Comparison of ENCODE assay signal across 1 cellular context in the genomic region with DNA sequence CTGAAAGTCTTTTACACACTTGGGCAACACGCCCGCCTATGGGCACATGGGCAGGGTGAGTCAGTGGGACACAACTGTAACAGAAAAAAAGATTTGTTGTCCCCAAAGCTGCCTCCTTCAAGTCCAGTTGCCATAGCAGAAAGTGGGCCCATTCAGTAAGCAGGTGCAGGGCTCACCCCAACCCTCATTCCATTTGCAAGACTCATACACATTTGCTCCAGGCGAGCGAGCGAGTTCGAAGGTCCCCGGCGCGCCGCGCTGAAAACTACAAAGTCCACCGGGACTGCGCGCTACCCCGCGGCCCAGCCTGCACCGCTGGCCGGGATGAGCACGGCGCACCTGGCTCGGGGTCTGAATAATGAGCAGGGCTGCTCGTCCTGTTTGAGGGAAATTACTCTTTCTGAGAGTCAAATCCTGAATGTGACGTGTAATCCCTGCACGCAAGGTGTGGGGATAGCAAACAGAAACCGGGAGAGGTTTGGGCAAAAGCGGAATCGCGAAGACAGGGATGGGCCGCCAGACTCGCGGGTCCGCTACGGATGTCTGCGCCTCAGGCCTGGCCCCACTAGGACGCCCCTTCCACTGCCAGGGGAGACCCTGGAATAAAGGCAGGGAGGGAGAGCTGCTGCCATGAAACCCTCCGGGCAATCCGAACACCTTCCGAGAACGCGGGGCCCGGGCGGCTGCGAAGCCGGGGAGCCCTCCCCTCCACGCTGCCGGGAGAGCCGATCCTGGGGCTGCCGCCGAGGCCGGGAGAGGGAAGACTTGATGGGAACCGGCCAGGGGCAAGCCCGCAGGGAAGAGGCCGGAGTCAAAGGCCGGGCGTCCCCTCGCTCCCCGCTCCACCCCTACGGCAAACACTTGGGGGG.
TF ChIP-seq lines count a peak whose summit lies in the region.

No MANE protein-coding gene starts in this region.

TF ChIP-seq in HepG2, 621 proteins besides CTCF, POLR2A, EP300 and RAD21 (continued from another document and continues in another):
- TF ChIP-seq, protein P1, sequence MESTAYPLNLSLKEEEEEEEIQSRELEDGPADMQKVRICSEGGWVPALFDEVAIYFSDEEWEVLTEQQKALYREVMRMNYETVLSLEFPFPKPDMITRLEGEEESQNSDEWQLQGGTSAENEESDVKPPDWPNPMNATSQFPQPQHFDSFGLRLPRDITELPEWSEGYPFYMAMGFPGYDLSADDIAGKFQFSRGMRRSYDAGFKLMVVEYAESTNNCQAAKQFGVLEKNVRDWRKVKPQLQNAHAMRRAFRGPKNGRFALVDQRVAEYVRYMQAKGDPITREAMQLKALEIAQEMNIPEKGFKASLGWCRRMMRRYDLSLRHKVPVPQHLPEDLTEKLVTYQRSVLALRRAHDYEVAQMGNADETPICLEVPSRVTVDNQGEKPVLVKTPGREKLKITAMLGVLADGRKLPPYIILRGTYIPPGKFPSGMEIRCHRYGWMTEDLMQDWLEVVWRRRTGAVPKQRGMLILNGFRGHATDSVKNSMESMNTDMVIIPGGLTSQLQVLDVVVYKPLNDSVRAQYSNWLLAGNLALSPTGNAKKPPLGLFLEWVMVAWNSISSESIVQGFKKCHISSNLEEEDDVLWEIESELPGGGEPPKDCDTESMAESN (CRISPR knock-in tag; conservative IDR thresholded peaks at IDR 0.05) = peak; percentile 37; the same call in 1 of the 2 replicates
- TF ChIP-seq DMAP1 (CRISPR knock-in tag; IDR thresholded peaks at IDR 0.05) (peak; percentile 47; the same call in 1 of the 2 replicates), ZNF713 (CRISPR knock-in tag; IDR thresholded peaks at IDR 0.05) (no peak), GTF2F1 (IDR thresholded peaks at IDR 0.05; ENCODE audit: low read length) (no peak), AKAP8 (CRISPR knock-in tag; IDR thresholded peaks at IDR 0.05) (0 out of 2 replicates have a peak, but pooled peaks have one; percentile 29), MYC (CRISPR knock-in tag; IDR thresholded peaks at IDR 0.05; ENCODE audit: borderline replicate concordance) (peak; percentile 69; the same call in 1 of the 2 replicates), HHEX (CRISPR knock-in tag; IDR thresholded peaks at IDR 0.05) (no peak), MXI1 (IDR thresholded peaks at IDR 0.05; ENCODE audit: borderline replicate concordance, low read depth, low read length) (peak; percentile 30; the same call in 1 of the 3 replicates), ATF7-NPFF (CRISPR knock-in tag; IDR thresholded peaks at IDR 0.05; ENCODE audit: low read depth) (peak; percentile 19; the same call in 1 of the 2 replicates), HNRNPLL (IDR thresholded peaks at IDR 0.05; ENCODE audit: low read depth, low read length, poor library complexity, severe bottlenecking) (peak; percentile 68), ZNF562 (CRISPR knock-in tag; IDR thresholded peaks at IDR 0.05; ENCODE audit: borderline replicate concordance) (no peak), REPIN1 (CRISPR knock-in tag; IDR thresholded peaks at IDR 0.05; ENCODE audit: borderline replicate concordance, low read depth) (peak; percentile 45), CENPT (CRISPR knock-in tag; IDR thresholded peaks at IDR 0.05; ENCODE audit: low read depth) (no peak), HIVEP1 (CRISPR knock-in tag; IDR thresholded peaks at IDR 0.05) (peak; percentile 43; the same call in 1 of the 2 replicates), SMARCE1 (IDR thresholded peaks at IDR 0.05; ENCODE audit: borderline replicate concordance) (no peak), ZNF138 (CRISPR knock-in tag; IDR thresholded peaks at IDR 0.05; ENCODE audit: low read depth) (no peak), ZNF484 (CRISPR knock-in tag; IDR thresholded peaks at IDR 0.05; ENCODE audit: borderline replicate concordance, low read depth) (no peak), SIN3A (IDR thresholded peaks at IDR 0.05; ENCODE audit: borderline replicate concordance, low read depth, low read length) (peak; percentile 1; the same call in 1 of the 2 replicates), ZNF10 (CRISPR knock-in tag; IDR thresholded peaks at IDR 0.05; ENCODE audit: borderline replicate concordance, low read depth) (no peak), ZNF230 (CRISPR knock-in tag; IDR thresholded peaks at IDR 0.05) (no peak), ZNF772 (CRISPR knock-in tag; IDR thresholded peaks at IDR 0.05) (0 out of 2 replicates have a peak, but pooled peaks have one; percentile 32), HNF4A (CRISPR knock-in tag; IDR thresholded peaks at IDR 0.05) (peak; percentile 95), HOXA3 (CRISPR knock-in tag; IDR thresholded peaks at IDR 0.05) (peak; percentile 67; the same call in 1 of the 2 replicates), ZFAT (CRISPR knock-in tag; conservative IDR thresholded peaks at IDR 0.05) (no peak), KMT2A (CRISPR knock-in tag; IDR thresholded peaks at IDR 0.05) (peak; percentile 88), ZNF274 (CRISPR knock-in tag; IDR thresholded peaks at IDR 0.05) (peak; percentile 59; the same call in 1 of the 2 replicates), FOXO1 (CRISPR knock-in tag; IDR thresholded peaks at IDR 0.05) (peak; percentile 55; the same call in 1 of the 2 replicates), FOXC1 (CRISPR knock-in tag; IDR thresholded peaks at IDR 0.05; ENCODE audit: borderline replicate concordance) (peak; percentile 54; the same call in 1 of the 2 replicates)
- TF ChIP-seq, protein P2, sequence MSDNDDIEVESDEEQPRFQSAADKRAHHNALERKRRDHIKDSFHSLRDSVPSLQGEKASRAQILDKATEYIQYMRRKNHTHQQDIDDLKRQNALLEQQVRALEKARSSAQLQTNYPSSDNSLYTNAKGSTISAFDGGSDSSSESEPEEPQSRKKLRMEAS (IDR thresholded peaks at IDR 0.05) = peak; percentile 63; the same call in 1 of the 2 replicates
- TF ChIP-seq, protein P3, sequence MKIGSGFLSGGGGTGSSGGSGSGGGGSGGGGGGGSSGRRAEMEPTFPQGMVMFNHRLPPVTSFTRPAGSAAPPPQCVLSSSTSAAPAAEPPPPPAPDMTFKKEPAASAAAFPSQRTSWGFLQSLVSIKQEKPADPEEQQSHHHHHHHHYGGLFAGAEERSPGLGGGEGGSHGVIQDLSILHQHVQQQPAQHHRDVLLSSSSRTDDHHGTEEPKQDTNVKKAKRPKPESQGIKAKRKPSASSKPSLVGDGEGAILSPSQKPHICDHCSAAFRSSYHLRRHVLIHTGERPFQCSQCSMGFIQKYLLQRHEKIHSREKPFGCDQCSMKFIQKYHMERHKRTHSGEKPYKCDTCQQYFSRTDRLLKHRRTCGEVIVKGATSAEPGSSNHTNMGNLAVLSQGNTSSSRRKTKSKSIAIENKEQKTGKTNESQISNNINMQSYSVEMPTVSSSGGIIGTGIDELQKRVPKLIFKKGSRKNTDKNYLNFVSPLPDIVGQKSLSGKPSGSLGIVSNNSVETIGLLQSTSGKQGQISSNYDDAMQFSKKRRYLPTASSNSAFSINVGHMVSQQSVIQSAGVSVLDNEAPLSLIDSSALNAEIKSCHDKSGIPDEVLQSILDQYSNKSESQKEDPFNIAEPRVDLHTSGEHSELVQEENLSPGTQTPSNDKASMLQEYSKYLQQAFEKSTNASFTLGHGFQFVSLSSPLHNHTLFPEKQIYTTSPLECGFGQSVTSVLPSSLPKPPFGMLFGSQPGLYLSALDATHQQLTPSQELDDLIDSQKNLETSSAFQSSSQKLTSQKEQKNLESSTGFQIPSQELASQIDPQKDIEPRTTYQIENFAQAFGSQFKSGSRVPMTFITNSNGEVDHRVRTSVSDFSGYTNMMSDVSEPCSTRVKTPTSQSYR (CRISPR knock-in tag; IDR thresholded peaks at IDR 0.05; ENCODE audit: borderline replicate concordance) = no peak
- TF ChIP-seq, protein P4, sequence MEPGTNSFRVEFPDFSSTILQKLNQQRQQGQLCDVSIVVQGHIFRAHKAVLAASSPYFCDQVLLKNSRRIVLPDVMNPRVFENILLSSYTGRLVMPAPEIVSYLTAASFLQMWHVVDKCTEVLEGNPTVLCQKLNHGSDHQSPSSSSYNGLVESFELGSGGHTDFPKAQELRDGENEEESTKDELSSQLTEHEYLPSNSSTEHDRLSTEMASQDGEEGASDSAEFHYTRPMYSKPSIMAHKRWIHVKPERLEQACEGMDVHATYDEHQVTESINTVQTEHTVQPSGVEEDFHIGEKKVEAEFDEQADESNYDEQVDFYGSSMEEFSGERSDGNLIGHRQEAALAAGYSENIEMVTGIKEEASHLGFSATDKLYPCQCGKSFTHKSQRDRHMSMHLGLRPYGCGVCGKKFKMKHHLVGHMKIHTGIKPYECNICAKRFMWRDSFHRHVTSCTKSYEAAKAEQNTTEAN (CRISPR knock-in tag; conservative IDR thresholded peaks at IDR 0.05) = peak; percentile 63; the same call in 1 of the 2 replicates
- TF ChIP-seq, protein P5, sequence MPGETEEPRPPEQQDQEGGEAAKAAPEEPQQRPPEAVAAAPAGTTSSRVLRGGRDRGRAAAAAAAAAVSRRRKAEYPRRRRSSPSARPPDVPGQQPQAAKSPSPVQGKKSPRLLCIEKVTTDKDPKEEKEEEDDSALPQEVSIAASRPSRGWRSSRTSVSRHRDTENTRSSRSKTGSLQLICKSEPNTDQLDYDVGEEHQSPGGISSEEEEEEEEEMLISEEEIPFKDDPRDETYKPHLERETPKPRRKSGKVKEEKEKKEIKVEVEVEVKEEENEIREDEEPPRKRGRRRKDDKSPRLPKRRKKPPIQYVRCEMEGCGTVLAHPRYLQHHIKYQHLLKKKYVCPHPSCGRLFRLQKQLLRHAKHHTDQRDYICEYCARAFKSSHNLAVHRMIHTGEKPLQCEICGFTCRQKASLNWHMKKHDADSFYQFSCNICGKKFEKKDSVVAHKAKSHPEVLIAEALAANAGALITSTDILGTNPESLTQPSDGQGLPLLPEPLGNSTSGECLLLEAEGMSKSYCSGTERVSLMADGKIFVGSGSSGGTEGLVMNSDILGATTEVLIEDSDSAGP (CRISPR knock-in tag; IDR thresholded peaks at IDR 0.05; ENCODE audit: borderline replicate concordance) = peak; percentile 77; the same call in 1 of the 2 replicates
- TF ChIP-seq, protein P6, sequence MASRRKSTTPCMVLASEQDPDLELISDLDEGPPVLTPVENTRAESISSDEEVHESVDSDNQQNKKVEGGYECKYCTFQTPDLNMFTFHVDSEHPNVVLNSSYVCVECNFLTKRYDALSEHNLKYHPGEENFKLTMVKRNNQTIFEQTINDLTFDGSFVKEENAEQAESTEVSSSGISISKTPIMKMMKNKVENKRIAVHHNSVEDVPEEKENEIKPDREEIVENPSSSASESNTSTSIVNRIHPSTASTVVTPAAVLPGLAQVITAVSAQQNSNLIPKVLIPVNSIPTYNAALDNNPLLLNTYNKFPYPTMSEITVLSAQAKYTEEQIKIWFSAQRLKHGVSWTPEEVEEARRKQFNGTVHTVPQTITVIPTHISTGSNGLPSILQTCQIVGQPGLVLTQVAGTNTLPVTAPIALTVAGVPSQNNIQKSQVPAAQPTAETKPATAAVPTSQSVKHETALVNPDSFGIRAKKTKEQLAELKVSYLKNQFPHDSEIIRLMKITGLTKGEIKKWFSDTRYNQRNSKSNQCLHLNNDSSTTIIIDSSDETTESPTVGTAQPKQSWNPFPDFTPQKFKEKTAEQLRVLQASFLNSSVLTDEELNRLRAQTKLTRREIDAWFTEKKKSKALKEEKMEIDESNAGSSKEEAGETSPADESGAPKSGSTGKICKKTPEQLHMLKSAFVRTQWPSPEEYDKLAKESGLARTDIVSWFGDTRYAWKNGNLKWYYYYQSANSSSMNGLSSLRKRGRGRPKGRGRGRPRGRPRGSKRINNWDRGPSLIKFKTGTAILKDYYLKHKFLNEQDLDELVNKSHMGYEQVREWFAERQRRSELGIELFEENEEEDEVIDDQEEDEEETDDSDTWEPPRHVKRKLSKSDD (CRISPR knock-in tag; IDR thresholded peaks at IDR 0.05; ENCODE audit: low read depth) = no peak
- TF ChIP-seq, protein P7, sequence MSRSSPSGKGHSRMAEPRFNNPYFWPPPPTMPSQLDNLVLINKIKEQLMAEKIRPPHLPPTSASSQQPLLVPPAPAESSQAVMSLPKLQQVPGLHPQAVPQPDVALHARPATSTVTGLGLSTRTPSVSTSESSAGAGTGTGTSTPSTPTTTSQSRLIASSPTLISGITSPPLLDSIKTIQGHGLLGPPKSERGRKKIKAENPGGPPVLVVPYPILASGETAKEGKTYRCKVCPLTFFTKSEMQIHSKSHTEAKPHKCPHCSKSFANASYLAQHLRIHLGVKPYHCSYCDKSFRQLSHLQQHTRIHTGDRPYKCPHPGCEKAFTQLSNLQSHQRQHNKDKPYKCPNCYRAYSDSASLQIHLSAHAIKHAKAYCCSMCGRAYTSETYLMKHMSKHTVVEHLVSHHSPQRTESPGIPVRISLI (CRISPR knock-in tag; IDR thresholded peaks at IDR 0.05; ENCODE audit: borderline replicate concordance) = no peak
- TF ChIP-seq, protein P8, sequence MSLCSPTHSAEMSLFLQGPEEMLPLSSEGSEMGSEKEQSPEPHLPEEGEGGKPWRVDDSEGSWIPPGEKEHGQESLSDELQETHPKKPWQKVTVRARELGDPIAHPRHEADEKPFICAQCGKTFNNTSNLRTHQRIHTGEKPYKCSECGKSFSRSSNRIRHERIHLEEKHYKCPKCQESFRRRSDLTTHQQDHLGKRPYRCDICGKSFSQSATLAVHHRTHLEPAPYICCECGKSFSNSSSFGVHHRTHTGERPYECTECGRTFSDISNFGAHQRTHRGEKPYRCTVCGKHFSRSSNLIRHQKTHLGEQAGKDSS (CRISPR knock-in tag; IDR thresholded peaks at IDR 0.05; ENCODE audit: borderline replicate concordance, low read depth) = peak; percentile 20; the same call in 1 of the 2 replicates
- TF ChIP-seq, protein P9, sequence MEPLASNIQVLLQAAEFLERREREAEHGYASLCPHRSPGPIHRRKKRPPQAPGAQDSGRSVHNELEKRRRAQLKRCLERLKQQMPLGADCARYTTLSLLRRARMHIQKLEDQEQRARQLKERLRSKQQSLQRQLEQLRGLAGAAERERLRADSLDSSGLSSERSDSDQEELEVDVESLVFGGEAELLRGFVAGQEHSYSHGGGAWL (CRISPR knock-in tag; IDR thresholded peaks at IDR 0.05) = peak; percentile 16; the same call in 1 of the 2 replicates
- TF ChIP-seq, protein P10, sequence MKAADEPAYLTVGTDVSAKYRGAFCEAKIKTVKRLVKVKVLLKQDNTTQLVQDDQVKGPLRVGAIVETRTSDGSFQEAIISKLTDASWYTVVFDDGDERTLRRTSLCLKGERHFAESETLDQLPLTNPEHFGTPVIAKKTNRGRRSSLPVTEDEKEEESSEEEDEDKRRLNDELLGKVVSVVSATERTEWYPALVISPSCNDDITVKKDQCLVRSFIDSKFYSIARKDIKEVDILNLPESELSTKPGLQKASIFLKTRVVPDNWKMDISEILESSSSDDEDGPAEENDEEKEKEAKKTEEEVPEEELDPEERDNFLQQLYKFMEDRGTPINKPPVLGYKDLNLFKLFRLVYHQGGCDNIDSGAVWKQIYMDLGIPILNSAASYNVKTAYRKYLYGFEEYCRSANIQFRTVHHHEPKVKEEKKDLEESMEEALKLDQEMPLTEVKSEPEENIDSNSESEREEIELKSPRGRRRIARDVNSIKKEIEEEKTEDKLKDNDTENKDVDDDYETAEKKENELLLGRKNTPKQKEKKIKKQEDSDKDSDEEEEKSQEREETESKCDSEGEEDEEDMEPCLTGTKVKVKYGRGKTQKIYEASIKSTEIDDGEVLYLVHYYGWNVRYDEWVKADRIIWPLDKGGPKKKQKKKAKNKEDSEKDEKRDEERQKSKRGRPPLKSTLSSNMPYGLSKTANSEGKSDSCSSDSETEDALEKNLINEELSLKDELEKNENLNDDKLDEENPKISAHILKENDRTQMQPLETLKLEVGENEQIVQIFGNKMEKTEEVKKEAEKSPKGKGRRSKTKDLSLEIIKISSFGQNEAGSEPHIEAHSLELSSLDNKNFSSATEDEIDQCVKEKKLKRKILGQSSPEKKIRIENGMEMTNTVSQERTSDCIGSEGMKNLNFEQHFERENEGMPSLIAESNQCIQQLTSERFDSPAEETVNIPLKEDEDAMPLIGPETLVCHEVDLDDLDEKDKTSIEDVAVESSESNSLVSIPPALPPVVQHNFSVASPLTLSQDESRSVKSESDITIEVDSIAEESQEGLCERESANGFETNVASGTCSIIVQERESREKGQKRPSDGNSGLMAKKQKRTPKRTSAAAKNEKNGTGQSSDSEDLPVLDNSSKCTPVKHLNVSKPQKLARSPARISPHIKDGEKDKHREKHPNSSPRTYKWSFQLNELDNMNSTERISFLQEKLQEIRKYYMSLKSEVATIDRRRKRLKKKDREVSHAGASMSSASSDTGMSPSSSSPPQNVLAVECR (CRISPR knock-in tag; IDR thresholded peaks at IDR 0.05; ENCODE audit: borderline replicate concordance) = peak; percentile 76; the same call in 1 of the 2 replicates
